10 cellular contexts compared by ENCODE assay signal in the genomic region with DNA sequence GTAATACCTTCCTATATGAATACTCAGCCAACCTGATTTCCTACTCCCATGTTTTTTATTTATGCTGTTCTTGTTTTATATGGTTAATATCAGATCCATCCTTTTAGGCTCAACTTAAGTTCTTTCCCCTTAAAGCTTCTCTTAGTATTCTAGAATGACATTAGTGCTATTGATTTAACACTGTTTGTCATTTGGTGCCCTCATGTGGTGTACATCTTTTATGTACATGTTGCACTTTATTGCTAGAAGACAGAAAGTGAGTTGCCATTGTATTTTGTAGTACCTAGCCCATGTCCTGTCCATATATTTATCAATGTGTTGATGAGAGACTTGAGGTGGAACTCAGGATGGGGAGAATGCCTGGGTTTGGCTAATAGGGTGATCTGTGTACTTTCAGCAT. TPM values are rescaled to one million over a fixed set of nuclear protein-coding genes. Genes with fewer than 3 reads are reported as not detected.
DNase-seq lines count a peak whose midpoint lies in the region; ATAC-seq and TF ChIP-seq lines count a peak whose summit lies in the region.
"Had no signal": no experiment of that assay in that cellular context is flagged by ENCODE, and none has a peak within 500 bp of the region (broad histone marks: within the 10 kb centered on the region; RNA-seq: fewer than 3 reads in every experiment).

No MANE protein-coding gene starts in this region.

- peak; percentile 77 for TF ChIP-seq CTCF in OCI-LY7 (conservative IDR thresholded peaks at IDR 0.05; ENCODE audit: low read length)
- TF ChIP-seq CTCF in ascending aorta (IDR thresholded peaks at IDR 0.05), result no peak

- TF ChIP-seq POLR2A in erythroblast (IDR thresholded peaks at IDR 0.05; ENCODE audit: low read length), result no peak

- H3K27ac ChIP-seq in OCI-LY7 (ENCODE audit: low read depth, low read length, poor library complexity, severe bottlenecking) (no peak overlapping the region), ascending aorta (no peak overlapping the region)

- peak overlapping the region; percentile 85; the same call in 1 of the 2 replicates for H3K4me2 ChIP-seq in OCI-LY7 (ENCODE audit: low read length)

- DNase-seq in A172 (ENCODE audit: low spot score) (peak; percentile 42), EL (peak; percentile 46), OCI-LY7 (ENCODE audit: low spot score) (peak; percentile 61), erythroblast (lab: John Stamatoyannopoulos, UW) (peak; percentile 70 to 81), ascending aorta (ENCODE audit: low spot score in 2 of 2) (no peak), left lobe of liver (ENCODE audit: low spot score) (no peak)
- DNase-seq in stimulated activated CD4-positive, alpha-beta T cell treated with anti-CD3 and anti-CD28 coated beads, Interleukin-4, amount 100 ng/mL, for 4 hours, result no peak
- DNase-seq in activated CD4-positive, alpha-beta T cell treated with anti-CD3 and anti-CD28 coated beads, Interleukin-2, amount 50 U/mL, for 4 hours, result no peak
- DNase-seq: activated CD8-positive, alpha-beta memory T cell treated with anti-CD3 and anti-CD28 coated beads for 24 hours had no signal

- no peak overlapping the region for H3K4me3 ChIP-seq in OCI-LY7 (ENCODE audit: low read depth, low read length, poor library complexity, severe bottlenecking)
- H3K4me3 ChIP-seq in ascending aorta, result no peak overlapping the region

- intact Hi-C loops in OCI-LY7 (cut with micrococcal nuclease; ENCODE audit: unreplicated experiment) (no loop called here), ascending aorta (cut with DNase I) (loop anchor here (5.0 kb wide), 1 partner anchor 120 kb away; a partner anchor contains a TSS)

- no peak for ATAC-seq in left lobe of liver

- POLR2A ChIA-PET in OCI-LY7 (lab: Charles Lee), result interaction anchor here (0.9 to 1.2 kb wide), 3 partner anchors 13 to 59 kb away, joined by 3 to 4 read pairs (median 3); a partner anchor contains a TSS

- peaks cover 31% of the 10 kb centered on the region for H3K79me2 ChIP-seq in OCI-LY7 (ENCODE audit: insufficient read depth, low read depth, low read length)

- no peaks in the 10 kb centered on the region for H3K27me3 ChIP-seq in ascending aorta

- peaks cover 5% of the 10 kb centered on the region; the same call in 1 of the 2 replicates for H4K20me1 ChIP-seq in OCI-LY7 (ENCODE audit: insufficient read depth, low read length)

- no peaks in the 10 kb centered on the region for H3K9me2 ChIP-seq in OCI-LY7 (ENCODE audit: insufficient read depth, low read length)

- no peak overlapping the region for H2AFZ ChIP-seq in OCI-LY7 (ENCODE audit: low read length)

- no TSS peak for BruUV-seq in OCI-LY7 (replicated peaks; lab: Mats Ljungman, UMichigan)

- peaks cover 27% of the 10 kb centered on the region for H3K4me1 ChIP-seq in OCI-LY7 (ENCODE audit: insufficient read depth, low read length, poor library complexity, severe bottlenecking)
- peaks cover 13 to 21% of the 10 kb centered on the region in 2 donors for H3K4me1 ChIP-seq in ascending aorta

- CTCF ChIA-PET in OCI-LY7 (lab: Charles Lee; ENCODE audit: unreplicated experiment), result interaction anchor here (0.8 to 3.6 kb wide), 3 partner anchors 25 to 53 kb away, joined by 3 to 18 read pairs (median 4); a partner anchor contains a TSS

- H3K36me3 ChIP-seq in OCI-LY7 (ENCODE audit: insufficient read depth, low read length) (peaks cover 47% of the 10 kb centered on the region), ascending aorta (peaks cover 4 to 27% of the 10 kb centered on the region in 2 donors)

- H3K9me3 ChIP-seq in OCI-LY7 (ENCODE audit: low read length), result no peaks in the 10 kb centered on the region
- no peaks in the 10 kb centered on the region for H3K9me3 ChIP-seq in ascending aorta

RNA-seq across cellular contexts. Expression of a gene that starts 2.5 kb away (rescaled TPM):
- 58.0 and 70.3 TPM in 2 replicates for total RNA-seq in A172 (2014; rRNA removed; shearing (Covaris generic))
- total RNA-seq in OCI-LY7 (2014; rRNA removed; shearing (Covaris generic)), result 54.8 and 60.4 TPM in 2 replicates
- total RNA-seq in OCI-LY7 (2022), result 50.7 and 59.4 TPM in 2 replicates
- 80.1 TPM for total RNA-seq in ascending aorta
- total RNA-seq in left lobe of liver, result 11.7 TPM

RNA-seq across cellular contexts. Expression of a gene that starts 2.7 kb away (rescaled TPM):
- 150 and 194 TPM in 2 replicates for total RNA-seq in A172 (2014; rRNA removed; shearing (Covaris generic))
- 163 and 188 TPM in 2 replicates for total RNA-seq in OCI-LY7 (2014; rRNA removed; shearing (Covaris generic))
- total RNA-seq in OCI-LY7 (2022) (121 and 122 TPM in 2 replicates), ascending aorta (120 TPM), left lobe of liver (74.1 TPM)

RNA-seq across cellular contexts. Expression of a gene that starts 6.2 kb away (rescaled TPM):
- total RNA-seq in A172 (2014; rRNA removed; shearing (Covaris generic)), result 0.17 TPM in 1 of 2 replicates, not detected in the other
- total RNA-seq in OCI-LY7 (2014; rRNA removed; shearing (Covaris generic)), result 0.32 and 0.54 TPM in 2 replicates
- total RNA-seq in OCI-LY7 (2022) (0.76 and 1.8 TPM in 2 replicates), ascending aorta (not detected), left lobe of liver (0.23 TPM)
- total RNA-seq: skeletal muscle tissue had no signal

RNA-seq across cellular contexts. Expression of a gene that starts 18.0 kb away (rescaled TPM):
- total RNA-seq in A172 (2014; rRNA removed; shearing (Covaris generic)), result 0.90 and 1.7 TPM in 2 replicates
- not detected in 2 replicates for total RNA-seq in OCI-LY7 (2014; rRNA removed; shearing (Covaris generic))
- total RNA-seq in OCI-LY7 (2022), result not detected in 2 replicates
- total RNA-seq in ascending aorta, result not detected
- total RNA-seq in left lobe of liver, result 0.08 TPM
- total RNA-seq: skeletal muscle tissue had no signal

RNA-seq across cellular contexts. Expression of a gene that starts 21.5 kb away (rescaled TPM):
- total RNA-seq in A172 (2014; rRNA removed; shearing (Covaris generic)), result 3.2 TPM in 2 replicates
- 0.72 and 0.98 TPM in 2 replicates for total RNA-seq in OCI-LY7 (2014; rRNA removed; shearing (Covaris generic))
- total RNA-seq in OCI-LY7 (2022) (0.21 and 0.79 TPM in 2 replicates), ascending aorta (19.8 TPM), left lobe of liver (0.86 TPM)

Comparison
In these comparisons a context has a peak if more than half of its experiments do, and no peak if none do; other contexts are left out.
1. DNase-seq: peak in A172 (single experiment), EL (single experiment), OCI-LY7 (single experiment) and erythroblast (2 of 2); none in ascending aorta (0 of 2), stimulated activated CD4-positive, alpha-beta T cell treated with anti-CD3 and anti-CD28 coated beads, Interleukin-4, amount 100 ng/mL, for 4 hours (0 of 2), left lobe of liver (single experiment) and activated CD4-positive, alpha-beta T cell treated with anti-CD3 and anti-CD28 coated beads, Interleukin-2, amount 50 U/mL, for 4 hours (0 of 2).